In the genomic region with DNA sequence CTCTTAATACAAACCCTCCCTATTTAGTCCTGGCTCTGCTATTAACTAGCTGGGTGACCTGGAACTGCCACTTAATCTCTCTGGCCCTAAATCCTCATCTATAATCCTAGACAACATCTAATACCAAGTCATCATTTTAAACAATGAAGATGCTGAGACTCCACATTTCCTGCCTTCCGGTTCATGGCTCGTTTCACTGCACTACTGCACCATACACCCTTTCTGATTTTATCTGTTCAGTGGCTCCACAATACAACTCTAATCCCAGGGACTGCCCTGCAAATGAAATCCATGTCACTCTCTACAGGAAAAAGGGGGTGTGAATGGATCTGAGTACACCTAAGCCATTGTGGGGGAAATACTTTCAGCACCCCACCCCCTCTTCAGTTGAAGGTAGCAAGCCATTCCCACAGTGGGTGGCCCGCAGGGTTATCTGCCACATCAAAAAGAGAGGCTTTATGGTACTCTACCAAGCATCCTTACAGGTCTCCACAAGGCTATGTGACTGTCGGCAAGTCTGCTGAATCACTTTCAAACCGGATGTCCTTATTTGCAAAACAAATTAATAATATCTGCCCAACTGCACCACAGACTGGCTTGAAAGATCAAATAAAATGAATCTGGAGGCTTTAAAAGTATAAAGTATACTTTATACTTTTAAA, we compare ENCODE assay signal across 9 cellular contexts.
DNase-seq lines count a peak whose midpoint lies in the region; ATAC-seq and TF ChIP-seq lines count a peak whose summit lies in the region.
"Had no signal": no experiment of that assay in that cellular context is flagged by ENCODE, and none has a peak within 500 bp of the region (broad histone marks: within the 10 kb centered on the region; RNA-seq: fewer than 3 reads in every experiment).

No MANE protein-coding gene starts in this region.

- H3K9me3 ChIP-seq in endodermal cell (ENCODE audit: control insufficient read depth, low read length) (no peaks in the 10 kb centered on the region), tibial artery (no peaks in the 10 kb centered on the region)

- H3K36me3 Mint-ChIP-seq in endodermal cell (ENCODE audit: low read depth): no peaks in the 10 kb centered on the region

- no peaks in the 10 kb centered on the region for H3K27me3 Mint-ChIP-seq in endodermal cell (ENCODE audit: insufficient read depth)

- DNase-seq in GM13977 (ENCODE audit: low spot score) (peak; percentile 31), endodermal cell (peak; percentile 80), tibial artery (no peak), LoVo (ENCODE audit: low spot score) (no peak), NCI-H2081 treated with DMSO at 0.1 percent for 48 hours (lab: John Stamatoyannopoulos, UW) (no peak)
- DNase-seq in activated naive CD4-positive, alpha-beta T cell treated with anti-CD3 and anti-CD28 coated beads, Interleukin-2, amount 50 U/mL, for 16 hours: no peak
- DNase-seq: posterior cingulate gyrus had no signal

- no peaks in the 10 kb centered on the region for H3K9me3 Mint-ChIP-seq in endodermal cell

- H3K9ac ChIP-seq in endodermal cell (ENCODE audit: extremely low read depth, low read length, poor library complexity, severe bottlenecking): no peak overlapping the region

- intact Hi-C loops in tibial artery (cut with DNase I; ENCODE audit: low total_unique reads): no loop called here

- H3K27ac ChIP-seq in endodermal cell (ENCODE audit: low read depth, low read length): no peak overlapping the region
- H3K27ac ChIP-seq in tibial artery: no peak overlapping the region

- peaks cover 47% of the 10 kb centered on the region for H3K4me1 Mint-ChIP-seq in endodermal cell

- no peaks in the 10 kb centered on the region for H3K36me3 ChIP-seq in endodermal cell (ENCODE audit: control insufficient read depth, insufficient read depth, low read length)
- no peaks in the 10 kb centered on the region for H3K36me3 ChIP-seq in tibial artery

- peak overlapping the region; percentile 1 for H3K4me3 Mint-ChIP-seq in endodermal cell

- TF ChIP-seq CTCF in GM13977 (IDR thresholded peaks at IDR 0.05; ENCODE audit: extremely low read depth, insufficient read depth, missing control alignments) (no peak), endodermal cell (conservative IDR thresholded peaks at IDR 0.05) (no peak), tibial artery (IDR thresholded peaks at IDR 0.05) (no peak)

- in situ Hi-C loops in GM13977 (cut with MboI; ENCODE audit: low pct_unique_long_range_greater_than_20kb, low sequenced_read_pairs, unreplicated experiment): no loop called here

- H3K27me3 ChIP-seq in endodermal cell (ENCODE audit: control insufficient read depth, insufficient read depth, low read length, poor library complexity, severe bottlenecking) (no peaks in the 10 kb centered on the region), tibial artery (no peaks in the 10 kb centered on the region)

- H3K27ac Mint-ChIP-seq in endodermal cell: peak overlapping the region; percentile 8

- 50 to 57% methylated on average over 5 of the region's 5 CpGs for WGBS in endodermal cell (ENCODE audit: insufficient coverage in 1 of 2, insufficient read length in 1 of 2), 2 experiments

- no peak overlapping the region for H3K4me3 ChIP-seq in endodermal cell (ENCODE audit: low read length)
- no peak overlapping the region for H3K4me3 ChIP-seq in tibial artery

- ATAC-seq in GM21390 (IDR thresholded peaks at IDR 0.05; ENCODE audit: unreplicated experiment): peak; percentile 89
- ATAC-seq in HG03354 (IDR thresholded peaks at IDR 0.05; ENCODE audit: poor library complexity, severe bottlenecking, unreplicated experiment): peak; percentile 95

- H3K4me1 ChIP-seq in endodermal cell (ENCODE audit: control insufficient read depth, insufficient read depth, low read length) (peaks cover 17% of the 10 kb centered on the region), tibial artery (peaks cover 0 to 20% (median 4%) of the 10 kb centered on the region in 4 donors)

Comparison
In these comparisons a context has a peak if more than half of its experiments do, and no peak if none do; other contexts are left out.
1. DNase-seq: peak in GM13977 (single experiment) and endodermal cell (single experiment); none in activated naive CD4-positive, alpha-beta T cell treated with anti-CD3 and anti-CD28 coated beads, Interleukin-2, amount 50 U/mL, for 16 hours (single experiment), tibial artery (0 of 2), LoVo (single experiment) and NCI-H2081 treated with DMSO at 0.1 percent for 48 hours (single experiment).